ENCODE assay signal across 12 cellular contexts in genomic region chr14:103710771-103711392, GRCh38. TPM values are rescaled to one million over a fixed set of nuclear protein-coding genes. Genes with fewer than 3 reads are reported as not detected.
A peak's percentile ranks its signal among the peaks of the same experiment; 100 is the strongest.
DNase-seq lines count a peak whose midpoint lies in the region; ATAC-seq and TF ChIP-seq lines count a peak whose summit lies in the region.
"Had no signal": no experiment of that assay in that cellular context is flagged by ENCODE, and none has a peak within 500 bp of the region (broad histone marks: within the 10 kb centered on the region; RNA-seq: fewer than 3 reads in every experiment).

No MANE protein-coding gene starts in this region.

- H3K36me3 Mint-ChIP-seq in CD4-positive, alpha-beta memory T cell, result peaks cover 0 to 3% of the 10 kb centered on the region in 2 donors
- peaks cover 17% of the 10 kb centered on the region for H3K36me3 Mint-ChIP-seq in neural progenitor cell

- H3K27ac ChIP-seq in CD4-positive, alpha-beta memory T cell (ENCODE audit: low read depth, low read length), result no peak overlapping the region
- peak overlapping the region in 31 of 59 donors; percentile 7 to 90 (median 57) for H3K27ac ChIP-seq in dorsolateral prefrontal cortex
- peak overlapping the region; percentile 20 for H3K27ac ChIP-seq in neural progenitor cell
- H3K27ac ChIP-seq: BLaER1 had no signal

- peaks cover 0 to 6% (median 0%) of the 10 kb centered on the region in 8 donors for H3K9me3 Mint-ChIP-seq in CD4-positive, alpha-beta memory T cell
- H3K9me3 Mint-ChIP-seq in neural progenitor cell, result no peaks in the 10 kb centered on the region

- no peak for DNase-seq in CD4-positive, alpha-beta memory T cell
- DNase-seq in NCI-H748 (lab: John Stamatoyannopoulos, UW; ENCODE audit: unreplicated experiment) (peak; percentile 75), dorsolateral prefrontal cortex (no peak), neural progenitor cell (ENCODE audit: low spot score) (no peak), GM10266 (ENCODE audit: extremely low spot score) (no peak)
- no peak for DNase-seq in stimulated activated CD4-positive, alpha-beta T cell treated with anti-CD3 and anti-CD28 coated beads, Interleukin-2, amount 100 ng/mL, for 48 hours
- DNase-seq: NCI-H446, SHP77 treated with DMSO at 0.1 percent for 48 hours had no signal

- POLR2A ChIA-PET in CD4-positive, alpha-beta memory T cell (lab: Charles Lee; ENCODE audit: partially characterized antibody), result no interaction called here

- H3K4me1 ChIP-seq in CD4-positive, alpha-beta memory T cell (ENCODE audit: insufficient read depth, low read length), result peaks cover 12% of the 10 kb centered on the region
- H3K4me1 ChIP-seq in neural progenitor cell, result peaks cover 14% of the 10 kb centered on the region

- H3K79me2 ChIP-seq in neural progenitor cell (ENCODE audit: low read depth), result peaks cover 28% of the 10 kb centered on the region

- H3K4me3 Mint-ChIP-seq in CD4-positive, alpha-beta memory T cell, result peak overlapping the region in 1 of 8 donors; percentile 30
- peak overlapping the region; percentile 41 for H3K4me3 Mint-ChIP-seq in neural progenitor cell

- peak overlapping the region; percentile 27 for H3K4me2 ChIP-seq in neural progenitor cell
- H3K4me2 ChIP-seq: BLaER1 had no signal

- H3K4me1 Mint-ChIP-seq in CD4-positive, alpha-beta memory T cell, result peaks cover 4 to 34% (median 16%) of the 10 kb centered on the region in 4 donors
- H3K4me1 Mint-ChIP-seq in neural progenitor cell, result peaks cover 27% of the 10 kb centered on the region

- H2AFZ ChIP-seq in neural progenitor cell (replicated peaks), result no peak overlapping the region

- H3K27me3 Mint-ChIP-seq in CD4-positive, alpha-beta memory T cell, result no peaks in the 10 kb centered on the region
- H3K27me3 Mint-ChIP-seq in neural progenitor cell (ENCODE audit: insufficient read depth, low read depth), result peaks cover 3% of the 10 kb centered on the region

- no peaks in the 10 kb centered on the region for H3K9me3 ChIP-seq in CD4-positive, alpha-beta memory T cell (ENCODE audit: control insufficient read depth in 1 of 2, low read length in 2 of 2)
- no peaks in the 10 kb centered on the region for H3K9me3 ChIP-seq in neural progenitor cell (ENCODE audit: low read depth)
- H3K9me3 ChIP-seq: BLaER1, pancreas had no signal

- H3F3A ChIP-seq in neural progenitor cell (ENCODE audit: low read depth), result peaks cover 15% of the 10 kb centered on the region

- no peak overlapping the region for H3K4me3 ChIP-seq in CD4-positive, alpha-beta memory T cell (ENCODE audit: low read length in 2 of 2)
- H3K4me3 ChIP-seq in dorsolateral prefrontal cortex (no peak overlapping the region), neural progenitor cell (no peak overlapping the region)
- H3K4me3 ChIP-seq: BLaER1, pancreas had no signal

- TF ChIP-seq CTCF in dorsolateral prefrontal cortex (IDR thresholded peaks at IDR 0.05 in 54 of 56, conservative IDR thresholded peaks at IDR 0.05 in 2 of 56; ENCODE audit: low read depth in 1 of 56, partially characterized antibody in 56 of 56) (no peak), neural progenitor cell (IDR thresholded peaks at IDR 0.05) (no peak), GM10266 (IDR thresholded peaks at IDR 0.05; ENCODE audit: control insufficient read depth, insufficient read depth, low read depth, missing control alignments) (no peak)

- peaks cover 52% of the 10 kb centered on the region for H4K20me1 ChIP-seq in neural progenitor cell (ENCODE audit: low read depth)

- intact Hi-C loops in CD4-positive, alpha-beta memory T cell (cut with micrococcal nuclease), result no loop called here
- intact Hi-C loops in dorsolateral prefrontal cortex (cut with DNase I), result loop anchor here (10.0 kb wide), 3 partner anchors 136 to 204 kb away; partner anchors contain the start of genes BAG5 (in 1 of the 2) and COA8 (in 1 of the 2)

- CTCF ChIA-PET in CD4-positive, alpha-beta memory T cell (lab: Charles Lee; ENCODE audit: partially characterized antibody), result no interaction called here

- H3K36me3 ChIP-seq in CD4-positive, alpha-beta memory T cell (ENCODE audit: insufficient read depth, low read length), result no peaks in the 10 kb centered on the region
- no peaks in the 10 kb centered on the region for H3K36me3 ChIP-seq in neural progenitor cell
- H3K36me3 ChIP-seq: pancreas had no signal

- peak overlapping the region in 4 of 7 donors; percentile 8 to 85 (median 50) for H3K27ac Mint-ChIP-seq in CD4-positive, alpha-beta memory T cell
- H3K27ac Mint-ChIP-seq in neural progenitor cell, result no peak overlapping the region

- no peak overlapping the region for H3K9ac ChIP-seq in neural progenitor cell
- H3K9ac ChIP-seq: BLaER1 had no signal

- no peak for ATAC-seq in GM21737 (IDR thresholded peaks at IDR 0.05; ENCODE audit: unreplicated experiment)
- no peak for ATAC-seq in GM18861 (IDR thresholded peaks at IDR 0.05; ENCODE audit: unreplicated experiment)
- ATAC-seq: pancreas had no signal

- H3K27me3 ChIP-seq in CD4-positive, alpha-beta memory T cell (ENCODE audit: insufficient read depth, low read length), result no peaks in the 10 kb centered on the region
- H3K27me3 ChIP-seq in dorsolateral prefrontal cortex, result no peaks in the 10 kb centered on the region
- H3K27me3 ChIP-seq in neural progenitor cell, result no peaks in the 10 kb centered on the region
- H3K27me3 ChIP-seq: BLaER1, pancreas had no signal

RNA-seq across cellular contexts. Expression of gene XRCC3, which starts 4.4 kb away (rescaled TPM):
- 10 to 100 TPM; 10.3 to 12.6 TPM for total RNA-seq in CD4-positive, alpha-beta memory T cell
- 1 to 10 TPM; 2.2 to 3.2 TPM for polyA plus RNA-seq in CD4-positive, alpha-beta memory T cell
- 10 to 100 TPM in 58 of 120 experiments, 1 to 10 TPM in 62; 4.7 to 19.1 (median 9.9) TPM for total RNA-seq in dorsolateral prefrontal cortex
- 59.7 and 60.2 TPM in 2 replicates for total RNA-seq in neural progenitor cell (ENCODE audit: low replicate concordance)

RNA-seq across cellular contexts. Expression of gene ZFYVE21, which starts 4.7 kb away (rescaled TPM):
- 10 to 100 TPM; 17.4 to 18.8 TPM for total RNA-seq in CD4-positive, alpha-beta memory T cell
- polyA plus RNA-seq in CD4-positive, alpha-beta memory T cell, result 10 to 100 TPM; 17.2 to 18.0 TPM
- total RNA-seq in dorsolateral prefrontal cortex, result 100 to 1,000 TPM in 87 of 120 experiments, 10 to 100 TPM in 33; 71.0 to 188 (median 111) TPM
- total RNA-seq in neural progenitor cell (ENCODE audit: low replicate concordance), result 46.2 and 53.2 TPM in 2 replicates
